In genomic region chr12:74365178-74365964, GRCh38 we compare ENCODE assay signal across 9 cellular contexts.
DNase-seq lines count a peak whose midpoint lies in the region; ATAC-seq, FAIRE-seq and TF ChIP-seq lines count a peak whose summit lies in the region.
"Had no signal": no experiment of that assay in that cellular context is flagged by ENCODE, and none has a peak within 500 bp of the region (broad histone marks: within the 10 kb centered on the region; RNA-seq: fewer than 3 reads in every experiment).

No MANE protein-coding gene starts in this region.

- H2AFZ ChIP-seq in endothelial cell of umbilical vein (ENCODE audit: low read depth, low read length) = no peak overlapping the region

- H3K27me3 ChIP-seq in endothelial cell of umbilical vein (ENCODE audit: control insufficient read depth in 2 of 2, insufficient read depth in 2 of 2, low read length in 2 of 2) (no peaks in the 10 kb centered on the region), Peyer's patch (no peaks in the 10 kb centered on the region)
- H3K27me3 ChIP-seq: upper lobe of left lung had no signal

- dilution Hi-C loops in endothelial cell of umbilical vein (cut with MboI; ENCODE audit: extremely low pct_ligation_motif_present, low sequenced_read_pairs) = no loop called here

- TF ChIP-seq CTCF in AG09319 (IDR thresholded peaks at IDR 0.05; ENCODE audit: low read depth, low read length) = peak; percentile 77
- peak; percentile 40 to 52 for TF ChIP-seq CTCF in endothelial cell of umbilical vein (IDR thresholded peaks at IDR 0.05; ENCODE audit: extremely low read depth in 1 of 2, insufficient read depth in 1 of 2, low read depth in 1 of 2, low read length in 2 of 2)
- TF ChIP-seq CTCF in Peyer's patch (IDR thresholded peaks at IDR 0.05) = peak in 3 of 6 experiments; percentile 18 to 25 (median 24)

- ATAC-seq in GM18498 (IDR thresholded peaks at IDR 0.05; ENCODE audit: unreplicated experiment) = peak; percentile 84
- peak; percentile 88 for ATAC-seq in HG02759 (IDR thresholded peaks at IDR 0.05; ENCODE audit: unreplicated experiment)
- ATAC-seq in sciatic nerve = peak; percentile 65
- no peak for ATAC-seq in HG03521 (IDR thresholded peaks at IDR 0.05; ENCODE audit: unreplicated experiment)

- no peaks in the 10 kb centered on the region for H3K9me1 ChIP-seq in endothelial cell of umbilical vein (replicated peaks; ENCODE audit: control insufficient read depth, extremely low read depth, insufficient read depth, low read length)

- POLR2A ChIA-PET in endothelial cell of umbilical vein (lab: Charles Lee) = no interaction called here

- no peak overlapping the region for H3K27ac ChIP-seq in endothelial cell of umbilical vein (ENCODE audit: insufficient read depth, low read depth, low read length)
- H3K27ac ChIP-seq in Peyer's patch = no peak overlapping the region
- H3K27ac ChIP-seq: upper lobe of left lung had no signal

- H3K4me2 ChIP-seq in endothelial cell of umbilical vein (ENCODE audit: insufficient read depth, low read length) = no peak overlapping the region

- no peak overlapping the region for H3K9ac ChIP-seq in endothelial cell of umbilical vein (replicated peaks; ENCODE audit: extremely low read depth, insufficient read depth, low read length)

- H3K4me3 ChIP-seq in endothelial cell of umbilical vein (replicated peaks in 1 of 3; ENCODE audit: insufficient read depth in 1 of 3, low read depth in 1 of 3, low read length in 3 of 3) = no peak overlapping the region
- no peak overlapping the region for H3K4me3 ChIP-seq in Peyer's patch
- H3K4me3 ChIP-seq: upper lobe of left lung had no signal

- H3K4me1 ChIP-seq in endothelial cell of umbilical vein (ENCODE audit: control insufficient read depth, extremely low read depth, insufficient read depth, low read length) = no peaks in the 10 kb centered on the region
- H3K4me1 ChIP-seq in Peyer's patch = no peaks in the 10 kb centered on the region
- H3K4me1 ChIP-seq: upper lobe of left lung had no signal

- intact Hi-C loops in endothelial cell of umbilical vein (cut with micrococcal nuclease) (loop anchor here (2.0 kb wide), 1 partner anchor 255 kb away; no protein-coding TSS in a partner anchor), sciatic nerve (cut with DNase I) (no loop called here)

- FAIRE-seq in endothelial cell of umbilical vein (lab: Jason Lieb, UNC) = peak; percentile 72

- H3K79me2 ChIP-seq in endothelial cell of umbilical vein (ENCODE audit: control insufficient read depth, insufficient read depth, low read length) = no peaks in the 10 kb centered on the region

- no peaks in the 10 kb centered on the region for H4K20me1 ChIP-seq in endothelial cell of umbilical vein (replicated peaks; ENCODE audit: control insufficient read depth, extremely low read depth, insufficient read depth, low read length)

- CTCF ChIA-PET in endothelial cell of umbilical vein (lab: Charles Lee) = interaction anchor here (2.2 kb wide), 1 partner anchor 343 kb away, joined by 6 read pairs; no protein-coding TSS in a partner anchor

- DNase-seq in AG09319 (ENCODE audit: extremely low read depth, low read depth) = peak; percentile 27
- DNase-seq in NCI-H69 (lab: John Stamatoyannopoulos, UW) = peak; percentile 45
- peak; percentile 57 for DNase-seq in endothelial cell of umbilical vein (ENCODE audit: low read depth, low spot score)
- no peak for DNase-seq in sciatic nerve (ENCODE audit: low spot score)
- DNase-seq in Peyer's patch = no peak
- DNase-seq: upper lobe of left lung had no signal

- H3K36me3 ChIP-seq in endothelial cell of umbilical vein (ENCODE audit: control insufficient read depth in 2 of 2, extremely low read depth in 1 of 2, insufficient read depth in 2 of 2, low read length in 2 of 2) = no peaks in the 10 kb centered on the region
- H3K36me3 ChIP-seq in Peyer's patch = no peaks in the 10 kb centered on the region
- H3K36me3 ChIP-seq: upper lobe of left lung had no signal

- TF ChIP-seq POLR2A in endothelial cell of umbilical vein (IDR thresholded peaks at IDR 0.05; ENCODE audit: low read depth, low read length) (no peak), Peyer's patch (IDR thresholded peaks at IDR 0.05) (no peak)

- BruUV-seq in endothelial cell of umbilical vein (replicated peaks; lab: Mats Ljungman, UMichigan) = no TSS peak

- H3K9me3 ChIP-seq in endothelial cell of umbilical vein (replicated peaks; ENCODE audit: control insufficient read depth, insufficient read depth, low read length) (no peaks in the 10 kb centered on the region), Peyer's patch (no peaks in the 10 kb centered on the region)
- H3K9me3 ChIP-seq: upper lobe of left lung had no signal

TF ChIP-seq in endothelial cell of umbilical vein, 7 proteins besides CTCF, POLR2A, EP300 and RAD21:
- TF ChIP-seq FOS (IDR thresholded peaks at IDR 0.05; ENCODE audit: borderline replicate concordance, insufficient read depth, low read length) = no peak
- no peak for TF ChIP-seq EZH2 (IDR thresholded peaks at IDR 0.05; ENCODE audit: borderline replicate concordance, low read depth, low read length, severe bottlenecking)
- TF ChIP-seq, protein P1, sequence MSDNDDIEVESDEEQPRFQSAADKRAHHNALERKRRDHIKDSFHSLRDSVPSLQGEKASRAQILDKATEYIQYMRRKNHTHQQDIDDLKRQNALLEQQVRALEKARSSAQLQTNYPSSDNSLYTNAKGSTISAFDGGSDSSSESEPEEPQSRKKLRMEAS (IDR thresholded peaks at IDR 0.05; ENCODE audit: insufficient read depth, insufficient read length) = no peak
- TF ChIP-seq GATA2 (IDR thresholded peaks at IDR 0.05; ENCODE audit: insufficient read depth, insufficient read length, low read depth, low read length) = no peak
- no peak for TF ChIP-seq JUN (IDR thresholded peaks at IDR 0.05; ENCODE audit: borderline replicate concordance, insufficient read depth, insufficient read length, low read depth)
- no peak for TF ChIP-seq POLR2AphosphoS5 (IDR thresholded peaks at IDR 0.05; ENCODE audit: insufficient read depth, low read depth, low read length)
- no peak for TF ChIP-seq MYC (IDR thresholded peaks at IDR 0.05; ENCODE audit: low read depth, low read length)
TF ChIP-seq in endothelial cell of umbilical vein: peak in this region for 0.

Comparison
In these comparisons a context has a peak if more than half of its experiments do, and no peak if none do; other contexts are left out.
1. DNase-seq: peak in AG09319 (single experiment), NCI-H69 (single experiment) and endothelial cell of umbilical vein (single experiment); none in sciatic nerve (single experiment) and Peyer's patch (0 of 3).